Comparison of ENCODE assay signal across 9 cellular contexts in the genomic region with DNA sequence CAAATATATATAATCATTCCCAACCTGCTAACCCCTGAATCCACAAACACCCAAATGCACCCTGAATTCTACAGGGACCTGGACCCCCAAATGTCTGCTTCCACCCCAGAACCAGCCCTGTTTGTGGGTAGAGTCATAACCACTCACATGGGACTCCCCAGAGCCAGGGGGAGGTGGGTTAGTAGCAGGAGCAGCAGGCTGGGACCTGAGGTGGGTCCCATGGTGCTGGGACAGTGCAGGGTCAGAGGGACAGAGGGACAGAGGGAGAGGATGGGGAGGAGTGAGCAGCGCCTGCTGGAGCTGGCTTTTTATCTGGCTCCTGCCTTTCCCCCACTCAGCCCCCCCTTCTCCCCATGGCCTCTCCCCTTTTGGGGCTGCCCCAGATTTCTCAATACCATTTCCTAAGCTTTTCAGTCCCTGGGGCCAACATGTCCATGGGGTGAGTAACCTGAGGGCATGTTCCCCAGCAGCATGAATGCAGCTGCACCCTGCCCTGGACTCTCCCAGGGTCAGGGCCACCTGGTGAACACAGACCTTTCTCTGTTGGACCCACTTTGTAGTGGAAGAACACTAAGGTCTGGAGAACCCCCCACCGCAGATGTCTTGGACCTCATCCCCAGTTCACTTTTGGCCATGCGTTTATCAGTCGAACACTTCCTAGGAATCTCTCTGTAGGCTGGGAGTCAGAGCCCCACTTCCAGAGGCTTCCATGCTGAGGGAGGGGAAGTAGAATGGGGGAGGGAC. TPM values are rescaled to one million over a fixed set of nuclear protein-coding genes. Genes with fewer than 3 reads are reported as not detected.
DNase-seq lines count a peak whose midpoint lies in the region; ATAC-seq, FAIRE-seq and TF ChIP-seq lines count a peak whose summit lies in the region.
"Had no signal": no experiment of that assay in that cellular context is flagged by ENCODE, and none has a peak within 500 bp of the region (broad histone marks: within the 10 kb centered on the region; RNA-seq: fewer than 3 reads in every experiment).

A gene (minus strand): TSS at position 282 of the 744 bp plus-strand sequence. CDS start 61 bp downstream, at position 221.

- no peak within 1 kb of the TSS for H3K9ac ChIP-seq in PC-3 (ENCODE audit: low read length)

- no peak within 1 kb of the TSS for H2AFZ ChIP-seq in PC-3 (ENCODE audit: low read length)

- no peak within 1 kb of the TSS for H3K4me3 ChIP-seq in PC-3 (ENCODE audit: low read length)
- H3K4me3 ChIP-seq in fibroblast of villous mesenchyme (ENCODE audit: low read depth, low read length) = no peak within 1 kb of the TSS
- peak within 1 kb of the TSS in 3 of 4 donors; percentile 1 to 52 (median 40) for H3K4me3 ChIP-seq in pancreas

- no peak for FAIRE-seq in pancreas (lab: Jason Lieb, UNC)

- H3K27ac ChIP-seq in PC-3 (ENCODE audit: low read length) (no peak within 1 kb of the TSS), pancreas (peak within 1 kb of the TSS in 3 of 4 donors; percentile 39 to 86 (median 82))

- no peaks in the 10 kb centered on the region for H3F3A ChIP-seq in PC-3 (ENCODE audit: low read length, unreplicated experiment)

- H3K36me3 ChIP-seq in PC-3 (ENCODE audit: low read depth, low read length) (no peaks in the 10 kb centered on the region), pancreas (no peaks in the 10 kb centered on the region)

- H3K27me3 ChIP-seq in PC-3 (ENCODE audit: low read length) (no peaks in the 10 kb centered on the region), pancreas (no peaks in the 10 kb centered on the region)

- no peak for ATAC-seq in PC-3
- ATAC-seq in pancreas = peak in 3 of 4 donors; percentile 59 to 70 (median 60)
- no peak for ATAC-seq in HG03354 (IDR thresholded peaks at IDR 0.05; ENCODE audit: poor library complexity, severe bottlenecking, unreplicated experiment)

- POLR2A ChIA-PET in PC-3 (lab: Charles Lee; ENCODE audit: unreplicated experiment) = no interaction called here

- H3K9me2 ChIP-seq in PC-3 (replicated peaks; ENCODE audit: low read length) = no peaks in the 10 kb centered on the region

- no TSS peak for BruUV-seq in PC-3 (replicated peaks; lab: Mats Ljungman, UMichigan)

- WGBS in pancreas, 2 donors = 68 to 70% methylated on average over 4 of the region's 4 CpGs

- no peaks in the 10 kb centered on the region for H3K9me3 ChIP-seq in PC-3 (ENCODE audit: low read length)
- H3K9me3 ChIP-seq in pancreas = no peaks in the 10 kb centered on the region

- CTCF ChIA-PET in PC-3 (lab: Charles Lee) = no interaction called here

- no peaks in the 10 kb centered on the region for H3K79me2 ChIP-seq in PC-3 (ENCODE audit: low read length)

- no peaks in the 10 kb centered on the region for H4K20me1 ChIP-seq in PC-3 (ENCODE audit: low read length)

- DNase-seq in CD1c-positive myeloid dendritic cell (ENCODE audit: extremely low spot score) (peak; percentile 54), PC-3 (no peak), fibroblast of villous mesenchyme (ENCODE audit: low read depth) (peak; percentile 44), pancreas (peak in 3 of 6 donors; percentile 65 to 86 (median 70)), NCI-H1048 (lab: John Stamatoyannopoulos, UW) (no peak), hepatic stellate cell (ENCODE audit: low spot score) (no peak), NCI-H2227 treated with DMSO at 0.1 percent for 48 hours (lab: John Stamatoyannopoulos, UW) (no peak)

- no peak within 1 kb of the TSS for H3K4me2 ChIP-seq in PC-3 (ENCODE audit: low read length)

- TF ChIP-seq CTCF in PC-3 (conservative IDR thresholded peaks at IDR 0.05; ENCODE audit: low read depth, low read length) (no peak), fibroblast of villous mesenchyme (IDR thresholded peaks at IDR 0.05; ENCODE audit: insufficient read depth, low read depth, low read length) (no peak), pancreas (IDR thresholded peaks at IDR 0.05) (no peak)

- H3K4me1 ChIP-seq in PC-3 (ENCODE audit: insufficient read depth, low read length) (no peaks in the 10 kb centered on the region; the same call in 1 of the 2 replicates), pancreas (peaks cover 7 to 49% (median 32%) of the 10 kb centered on the region in 3 donors)

- intact Hi-C loops in PC-3 (cut with micrococcal nuclease) = no loop called here
- intact Hi-C loops in pancreas (cut with DNase I) = no loop called here

RNA-seq across cellular contexts. Expression of the gene that starts here (rescaled TPM):
- 13.3 and 16.9 TPM in 2 replicates for total RNA-seq in PC-3 (2014; rRNA removed)
- total RNA-seq in fibroblast of villous mesenchyme = 1.6 and 76.0 TPM in 2 replicates
- total RNA-seq in pancreas = 1,000 to 10,000 TPM in 2 of 6 donors, 100 to 1,000 TPM in 3, 10 to 100 TPM in 1; 67.7 to 3,753 (median 558) TPM
- 1,000 to 10,000 TPM in 1 of 2 donors, 100 to 1,000 TPM in 1; 447 to 1,383 TPM for polyA plus RNA-seq in pancreas
- polyA plus RNA-seq: neural cell had no signal

Comparison
In these comparisons a context has a peak if more than half of its experiments do, and no peak if none do; other contexts are left out.
1. DNase-seq: peak in CD1c-positive myeloid dendritic cell (single experiment) and fibroblast of villous mesenchyme (single experiment); none in PC-3 (single experiment), NCI-H1048 (single experiment), hepatic stellate cell (single experiment) and NCI-H2227 treated with DMSO at 0.1 percent for 48 hours (single experiment).
2. ATAC-seq: peak in pancreas (3 of 4); none in PC-3 (single experiment) and HG03354 (single experiment).
3. H3K4me3 ChIP-seq: peak in pancreas (3 of 4); none in PC-3 (single experiment) and fibroblast of villous mesenchyme (single experiment).